8 cellular contexts compared by ENCODE assay signal in genomic region chr11:64148200-64148916, GRCh38. TPM values are rescaled to one million over a fixed set of nuclear protein-coding genes. Genes with fewer than 3 reads are reported as not detected.
DNase-seq lines count a peak whose midpoint lies in the region; ATAC-seq and TF ChIP-seq lines count a peak whose summit lies in the region.

No MANE protein-coding gene starts in this region.

- POLR2A ChIA-PET in BJ (lab: Charles Lee), result no interaction called here

- no peak for DNase-seq in BJ (ENCODE audit: low read depth)
- DNase-seq in HFFc6, result peak; percentile 50
- peak; percentile 63 for DNase-seq in NT2/D1 (ENCODE audit: low read depth, low spot score)
- peak; percentile 69 for DNase-seq in activated T-cell treated with anti-CD3 and anti-CD28 coated beads for 4 hours
- no peak for DNase-seq in epithelial cell of proximal tubule (ENCODE audit: low read depth)
- peak; percentile 68 for DNase-seq in myocyte (ENCODE audit: low read depth)
- peak; percentile 33 to 49 for DNase-seq in stimulated activated CD8-positive, alpha-beta memory T cell treated with anti-CD3 and anti-CD28 coated beads, Interleukin-4, amount 100 ng/mL, for 4 hours (ENCODE audit: low read depth in 2 of 2, low spot score in 1 of 2)

- no peaks in the 10 kb centered on the region for H3K9me3 Mint-ChIP-seq in HFFc6

- H3K36me3 Mint-ChIP-seq in HFFc6 (ENCODE audit: low read depth), result no peaks in the 10 kb centered on the region

- H3K27ac Mint-ChIP-seq in HFFc6, result no peak overlapping the region

- ATAC-seq in HG03095 (IDR thresholded peaks at IDR 0.05; ENCODE audit: unreplicated experiment), result no peak

- H3K27me3 ChIP-seq in BJ (ENCODE audit: control insufficient read depth, insufficient read depth, low read length), result no peaks in the 10 kb centered on the region
- H3K27me3 ChIP-seq in NT2/D1 (ENCODE audit: insufficient read depth, insufficient read length), result peaks cover 16% of the 10 kb centered on the region

- H3K4me3 ChIP-seq in BJ (ENCODE audit: low read depth, low read length) (no peak overlapping the region), NT2/D1 (ENCODE audit: insufficient read length, low read depth) (no peak overlapping the region), epithelial cell of proximal tubule (ENCODE audit: low read depth, low read length) (no peak overlapping the region)

- no peaks in the 10 kb centered on the region for H3K9me3 ChIP-seq in NT2/D1 (ENCODE audit: insufficient read depth, low read length)

- peak overlapping the region; percentile 50 for H3K9ac ChIP-seq in NT2/D1 (ENCODE audit: insufficient read length, low read depth)

- H3K27me3 Mint-ChIP-seq in HFFc6 (ENCODE audit: insufficient read depth), result no peaks in the 10 kb centered on the region

- CTCF ChIA-PET in BJ (lab: Yijun Ruan, JAX), result interaction anchor here (0.6 to 10.3 kb wide), 28 partner anchors 9 to 410 kb away, joined by 3 to 239 read pairs (median 4); partner anchors contain the start of genes COX8A, MARK2 and PLCB3

- peak; percentile 94 for TF ChIP-seq CTCF in BJ (IDR thresholded peaks at IDR 0.05; ENCODE audit: insufficient read depth, low read depth, low read length)
- TF ChIP-seq CTCF in HFFc6 (IDR thresholded peaks at IDR 0.05), result peak; percentile 99
- TF ChIP-seq CTCF in epithelial cell of proximal tubule (conservative IDR thresholded peaks at IDR 0.05; ENCODE audit: low read depth, low read length), result peak; percentile 96

- H3K4me1 ChIP-seq in NT2/D1 (ENCODE audit: insufficient read depth, insufficient read length), result peaks cover 23% of the 10 kb centered on the region

- H3K4me3 Mint-ChIP-seq in HFFc6, result peak overlapping the region; percentile 66

- peaks cover 6% of the 10 kb centered on the region for H3K4me1 Mint-ChIP-seq in HFFc6 (ENCODE audit: low read depth)

- H3K36me3 ChIP-seq in BJ (ENCODE audit: control insufficient read depth, insufficient read depth, low read length) (no peaks in the 10 kb centered on the region; the same call in 1 of the 2 replicates), NT2/D1 (ENCODE audit: insufficient read depth, insufficient read length, low read length) (no peaks in the 10 kb centered on the region)

RNA-seq across cellular contexts. Expression of gene MACROD1, which starts 17.6 kb away (rescaled TPM):
- polyA plus RNA-seq in BJ (2011; rRNA removed), result 11.7 and 12.4 TPM in 2 replicates
- polyA minus RNA-seq in BJ (2011; rRNA and poly(A)+ RNA removed), result 2.7 and 2.8 TPM in 2 replicates
- 10 to 100 TPM; 11.8 to 17.0 (median 13.1) TPM for total RNA-seq in HFFc6 (2021; fragmentation: NEBNext Ultra II Directional; extraction: Animal tissue kit (Norgen Biotek cat#: 25700))
- total RNA-seq in epithelial cell of proximal tubule (18.7 and 27.8 TPM in 2 replicates), myocyte (168 and 469 TPM in 2 replicates)
- 48.9 TPM for polyA plus RNA-seq in myocyte (2012)

RNA-seq across cellular contexts. Expression of gene STIP1, which starts 37.6 kb away (rescaled TPM):
- polyA plus RNA-seq in BJ (2011; rRNA removed), result 139 and 150 TPM in 2 replicates
- 197 and 349 TPM in 2 replicates for polyA minus RNA-seq in BJ (2011; rRNA and poly(A)+ RNA removed)
- total RNA-seq in HFFc6 (2021; fragmentation: NEBNext Ultra II Directional; extraction: Animal tissue kit (Norgen Biotek cat#: 25700)), result 100 to 1,000 TPM; 203 to 259 (median 210) TPM
- 275 and 315 TPM in 2 replicates for total RNA-seq in epithelial cell of proximal tubule
- total RNA-seq in myocyte, result 204 and 216 TPM in 2 replicates
- polyA plus RNA-seq in myocyte (2012), result 158 TPM

RNA-seq across cellular contexts. Expression of gene FERMT3, which starts 58.2 kb away (rescaled TPM):
- 0.83 and 1.9 TPM in 2 replicates for polyA plus RNA-seq in BJ (2011; rRNA removed)
- polyA minus RNA-seq in BJ (2011; rRNA and poly(A)+ RNA removed), result 0.41 and 0.95 TPM in 2 replicates
- 1 to 10 TPM; 1.2 to 2.8 (median 1.7) TPM for total RNA-seq in HFFc6 (2021; fragmentation: NEBNext Ultra II Directional; extraction: Animal tissue kit (Norgen Biotek cat#: 25700))
- total RNA-seq in epithelial cell of proximal tubule (0.29 and 2.8 TPM in 2 replicates), myocyte (6.1 and 19.4 TPM in 2 replicates)
- polyA plus RNA-seq in myocyte (2012), result 18.5 TPM

Comparison
In these comparisons a context has a peak if more than half of its experiments do, and no peak if none do; other contexts are left out.
1. DNase-seq: peak in HFFc6 (single experiment), NT2/D1 (single experiment), activated T-cell treated with anti-CD3 and anti-CD28 coated beads for 4 hours (single experiment), myocyte (single experiment) and stimulated activated CD8-positive, alpha-beta memory T cell treated with anti-CD3 and anti-CD28 coated beads, Interleukin-4, amount 100 ng/mL, for 4 hours (2 of 2); none in BJ (single experiment) and epithelial cell of proximal tubule (single experiment).
2. Peak in every context shown above with its lines, with median percentiles within 50 percentile points of each other: CTCF ChIP-seq.